ENCODE assay signal across 8 cellular contexts in the genomic region with DNA sequence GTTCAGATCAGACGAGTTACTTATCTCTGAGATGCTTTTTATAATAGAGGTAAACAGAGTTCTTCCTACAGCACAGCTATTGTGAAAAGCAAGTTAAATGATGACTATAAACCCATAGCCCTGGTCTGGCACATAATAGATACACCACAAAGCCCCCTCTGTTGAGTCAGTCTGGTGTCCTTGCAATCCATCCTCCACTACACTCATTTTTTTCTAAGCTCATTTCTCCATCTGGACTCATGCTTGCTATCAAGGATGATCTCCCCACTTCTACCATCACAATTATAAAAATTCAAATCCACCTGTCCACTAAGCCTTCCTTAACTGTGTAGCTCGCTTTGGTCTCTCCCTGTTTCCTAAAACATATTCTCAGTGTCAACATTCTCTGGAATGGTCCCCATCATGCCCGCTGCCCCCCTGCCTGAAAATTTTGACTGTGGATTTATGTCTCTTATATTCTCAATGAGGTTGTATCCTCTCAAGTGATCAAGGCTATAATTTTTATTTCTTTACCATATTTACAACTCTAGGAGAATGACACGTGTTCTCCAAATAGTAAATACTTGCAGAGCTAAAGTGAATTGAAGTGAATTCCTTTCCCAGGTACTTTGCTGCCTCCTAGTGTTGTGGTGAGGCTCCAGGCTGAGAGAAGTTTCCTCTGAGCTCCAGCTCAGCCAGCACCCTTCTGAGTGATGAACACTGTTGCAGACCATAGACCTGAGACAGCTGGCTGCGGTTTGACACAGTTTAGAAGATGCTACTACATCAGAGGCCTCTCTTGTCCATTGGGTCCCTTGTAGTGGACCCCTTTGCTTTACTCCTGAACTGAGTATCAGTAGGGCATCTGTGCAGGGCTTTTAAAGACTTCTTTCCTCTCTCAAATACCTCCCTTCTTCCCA.
A peak's percentile ranks its signal among the peaks of the same experiment; 100 is the strongest.
DNase-seq lines count a peak whose midpoint lies in the region; ATAC-seq and TF ChIP-seq lines count a peak whose summit lies in the region.

No MANE protein-coding gene starts in this region.

- DNase-seq in COR-L47 (lab: John Stamatoyannopoulos, UW) = peak; percentile 65
- DNase-seq in GM19238 (ENCODE audit: insufficient read length, low spot score) = peak; percentile 9
- peak; percentile 72 for DNase-seq in NCI-H1694 treated with DMSO at 0.1 percent for 48 hours (lab: John Stamatoyannopoulos, UW)
- DNase-seq in WTC11 (ENCODE audit: low spot score) = peak; percentile 56
- peak; percentile 15 to 48 for DNase-seq in heart right ventricle
- peak; percentile 63 for DNase-seq in sciatic nerve (ENCODE audit: low spot score)

- peaks cover 12% of the 10 kb centered on the region for H3K36me3 Mint-ChIP-seq in WTC11

- H3K4me3 ChIP-seq in heart right ventricle = no peak overlapping the region

- H3K36me3 ChIP-seq in heart right ventricle = no peaks in the 10 kb centered on the region

- WGBS in heart right ventricle, 2 donors = 42 to 46% methylated on average over 5 of the region's 5 CpGs

- CTCF ChIA-PET in WTC11 (lab: Charles Lee) = interaction anchor here (0.7 to 2.0 kb wide), 16 partner anchors 9 to 587 kb away, joined by 3 to 9 read pairs (median 4); no protein-coding TSS in a partner anchor

- no peak for TF ChIP-seq CTCF in WTC11 (IDR thresholded peaks at IDR 0.05)
- TF ChIP-seq CTCF in heart right ventricle (IDR thresholded peaks at IDR 0.05) = peak in 8 of 9 donors; percentile 35 to 77 (median 65)

- ATAC-seq in WTC11 (peak; percentile 91), heart right ventricle (peak in 4 of 8 donors; percentile 35 to 62 (median 46)), sciatic nerve (peak; percentile 83), HG02588 (IDR thresholded peaks at IDR 0.05; ENCODE audit: unreplicated experiment) (no peak), GM19452 (IDR thresholded peaks at IDR 0.05; ENCODE audit: unreplicated experiment) (no peak)

- H3K27me3 ChIP-seq in heart right ventricle = peaks cover 0 to 21% (median 11%) of the 10 kb centered on the region in 7 donors

- no peaks in the 10 kb centered on the region for H3K9me3 ChIP-seq in heart right ventricle

- peaks cover 25% of the 10 kb centered on the region for H3K9me3 Mint-ChIP-seq in WTC11

- H3K27ac Mint-ChIP-seq in WTC11 = no peak overlapping the region

- H3K4me3 Mint-ChIP-seq in WTC11 = no peak overlapping the region

- H3K27me3 Mint-ChIP-seq in WTC11 (ENCODE audit: low read depth) = no peaks in the 10 kb centered on the region; the same call in 1 of the 2 replicates

- POLR2A ChIA-PET in WTC11 (lab: Charles Lee) = no interaction called here

- H3K4me1 Mint-ChIP-seq in WTC11 = peaks cover 8% of the 10 kb centered on the region; the same call in 1 of the 2 replicates

- H3K27ac ChIP-seq in heart right ventricle = no peak overlapping the region

- intact Hi-C loops in heart right ventricle (cut with DNase I) = loop anchor here in 7 of 10 donors (2.0 to 10.0 kb wide), 5 partner anchors 569 to 576 kb away; no protein-coding TSS in a partner anchor
- intact Hi-C loops in sciatic nerve (cut with DNase I) = no loop called here

- H3K4me1 ChIP-seq in heart right ventricle = no peaks in the 10 kb centered on the region

TF ChIP-seq in WTC11, 78 proteins besides CTCF, POLR2A, EP300 and RAD21:
- TF ChIP-seq, protein P1, sequence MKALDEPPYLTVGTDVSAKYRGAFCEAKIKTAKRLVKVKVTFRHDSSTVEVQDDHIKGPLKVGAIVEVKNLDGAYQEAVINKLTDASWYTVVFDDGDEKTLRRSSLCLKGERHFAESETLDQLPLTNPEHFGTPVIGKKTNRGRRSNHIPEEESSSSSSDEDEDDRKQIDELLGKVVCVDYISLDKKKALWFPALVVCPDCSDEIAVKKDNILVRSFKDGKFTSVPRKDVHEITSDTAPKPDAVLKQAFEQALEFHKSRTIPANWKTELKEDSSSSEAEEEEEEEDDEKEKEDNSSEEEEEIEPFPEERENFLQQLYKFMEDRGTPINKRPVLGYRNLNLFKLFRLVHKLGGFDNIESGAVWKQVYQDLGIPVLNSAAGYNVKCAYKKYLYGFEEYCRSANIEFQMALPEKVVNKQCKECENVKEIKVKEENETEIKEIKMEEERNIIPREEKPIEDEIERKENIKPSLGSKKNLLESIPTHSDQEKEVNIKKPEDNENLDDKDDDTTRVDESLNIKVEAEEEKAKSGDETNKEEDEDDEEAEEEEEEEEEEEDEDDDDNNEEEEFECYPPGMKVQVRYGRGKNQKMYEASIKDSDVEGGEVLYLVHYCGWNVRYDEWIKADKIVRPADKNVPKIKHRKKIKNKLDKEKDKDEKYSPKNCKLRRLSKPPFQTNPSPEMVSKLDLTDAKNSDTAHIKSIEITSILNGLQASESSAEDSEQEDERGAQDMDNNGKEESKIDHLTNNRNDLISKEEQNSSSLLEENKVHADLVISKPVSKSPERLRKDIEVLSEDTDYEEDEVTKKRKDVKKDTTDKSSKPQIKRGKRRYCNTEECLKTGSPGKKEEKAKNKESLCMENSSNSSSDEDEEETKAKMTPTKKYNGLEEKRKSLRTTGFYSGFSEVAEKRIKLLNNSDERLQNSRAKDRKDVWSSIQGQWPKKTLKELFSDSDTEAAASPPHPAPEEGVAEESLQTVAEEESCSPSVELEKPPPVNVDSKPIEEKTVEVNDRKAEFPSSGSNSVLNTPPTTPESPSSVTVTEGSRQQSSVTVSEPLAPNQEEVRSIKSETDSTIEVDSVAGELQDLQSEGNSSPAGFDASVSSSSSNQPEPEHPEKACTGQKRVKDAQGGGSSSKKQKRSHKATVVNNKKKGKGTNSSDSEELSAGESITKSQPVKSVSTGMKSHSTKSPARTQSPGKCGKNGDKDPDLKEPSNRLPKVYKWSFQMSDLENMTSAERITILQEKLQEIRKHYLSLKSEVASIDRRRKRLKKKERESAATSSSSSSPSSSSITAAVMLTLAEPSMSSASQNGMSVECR (CRISPR knock-in tag; IDR thresholded peaks at IDR 0.05; ENCODE audit: borderline replicate concordance) = no peak
- TF ChIP-seq, protein P2, sequence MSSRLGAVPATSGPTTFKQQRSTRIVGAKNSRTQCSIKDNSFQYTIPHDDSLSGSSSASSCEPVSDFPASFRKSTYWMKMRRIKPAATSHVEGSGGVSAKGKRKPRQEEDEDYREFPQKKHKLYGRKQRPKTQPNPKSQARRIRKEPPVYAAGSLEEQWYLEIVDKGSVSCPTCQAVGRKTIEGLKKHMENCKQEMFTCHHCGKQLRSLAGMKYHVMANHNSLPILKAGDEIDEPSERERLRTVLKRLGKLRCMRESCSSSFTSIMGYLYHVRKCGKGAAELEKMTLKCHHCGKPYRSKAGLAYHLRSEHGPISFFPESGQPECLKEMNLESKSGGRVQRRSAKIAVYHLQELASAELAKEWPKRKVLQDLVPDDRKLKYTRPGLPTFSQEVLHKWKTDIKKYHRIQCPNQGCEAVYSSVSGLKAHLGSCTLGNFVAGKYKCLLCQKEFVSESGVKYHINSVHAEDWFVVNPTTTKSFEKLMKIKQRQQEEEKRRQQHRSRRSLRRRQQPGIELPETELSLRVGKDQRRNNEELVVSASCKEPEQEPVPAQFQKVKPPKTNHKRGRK (CRISPR knock-in tag; IDR thresholded peaks at IDR 0.05; ENCODE audit: borderline replicate concordance) = no peak
- TF ChIP-seq NFE2L1 (CRISPR knock-in tag; IDR thresholded peaks at IDR 0.05) (no peak), ZNF396 (CRISPR knock-in tag; IDR thresholded peaks at IDR 0.05; ENCODE audit: borderline replicate concordance) (no peak), TEAD4 (CRISPR knock-in tag; IDR thresholded peaks at IDR 0.05) (no peak), ZNF671 (CRISPR knock-in tag; IDR thresholded peaks at IDR 0.05) (no peak), TEAD1 (CRISPR knock-in tag; IDR thresholded peaks at IDR 0.05) (no peak)
- TF ChIP-seq, protein P3, sequence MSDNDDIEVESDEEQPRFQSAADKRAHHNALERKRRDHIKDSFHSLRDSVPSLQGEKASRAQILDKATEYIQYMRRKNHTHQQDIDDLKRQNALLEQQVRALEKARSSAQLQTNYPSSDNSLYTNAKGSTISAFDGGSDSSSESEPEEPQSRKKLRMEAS (CRISPR knock-in tag; IDR thresholded peaks at IDR 0.05) = no peak
TF ChIP-seq in WTC11: peak in this region for 0.

Comparison
In these comparisons a context has a peak if more than half of its experiments do, and no peak if none do; other contexts are left out.
1. DNase-seq: peak in every context shown above with its lines; median percentile 72 in NCI-H1694 treated with DMSO at 0.1 percent for 48 hours; 65 in COR-L47; 63 in sciatic nerve; 56 in WTC11; 32 in heart right ventricle; 9 in GM19238.
2. ATAC-seq: peak in WTC11 (single experiment) and sciatic nerve (single experiment); none in HG02588 (single experiment) and GM19452 (single experiment).